ENCODE assay signal across 8 cellular contexts in the genomic region with DNA sequence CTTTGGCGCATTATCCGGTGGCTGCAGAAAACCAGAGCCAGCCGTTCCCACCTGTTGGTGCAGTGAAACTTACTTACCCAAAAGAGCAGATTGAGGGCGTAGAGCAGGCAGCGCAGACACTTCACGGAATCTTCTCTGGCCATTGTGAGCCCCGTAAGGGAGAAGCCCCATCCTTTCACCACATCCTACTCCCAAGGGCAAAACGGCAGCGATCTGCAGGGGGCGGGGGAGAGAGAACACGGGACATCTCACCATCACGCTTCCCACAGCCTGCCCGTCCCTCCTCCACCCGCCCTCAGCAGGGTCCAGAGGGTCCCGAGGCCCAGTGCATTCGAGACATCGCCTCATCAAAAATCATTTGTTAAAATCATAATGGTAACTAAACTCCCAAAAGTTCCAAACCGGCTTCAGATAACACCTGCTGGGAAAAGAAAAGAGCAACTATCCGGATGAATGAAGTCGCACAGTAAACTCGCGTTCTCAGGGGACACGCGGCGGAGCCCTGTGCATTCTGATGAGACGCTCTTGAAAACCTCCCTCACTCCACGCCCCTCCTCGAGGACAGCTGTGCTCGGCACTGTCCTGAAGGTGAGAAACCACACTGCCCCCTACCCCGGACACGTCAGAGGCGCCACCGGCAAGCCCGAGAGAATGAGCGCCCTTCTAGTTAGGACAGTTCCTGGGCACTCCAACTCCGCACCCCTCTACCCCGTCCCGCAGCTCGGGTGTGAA. TPM values are rescaled to one million over a fixed set of nuclear protein-coding genes. Genes with fewer than 3 reads are reported as not detected.
DNase-seq lines count a peak whose midpoint lies in the region; ATAC-seq and TF ChIP-seq lines count a peak whose summit lies in the region.

No MANE protein-coding gene starts in this region.

- no peak overlapping the region for H3K18ac ChIP-seq in trophoblast cell (ENCODE audit: low read length)

- H3K23ac ChIP-seq in trophoblast cell (ENCODE audit: low read length) = no peak overlapping the region

- peak overlapping the region; percentile 81 for H3K4me2 ChIP-seq in trophoblast cell (ENCODE audit: low read length)

- H4K8ac ChIP-seq in trophoblast cell (ENCODE audit: low read depth, low read length) = no peak overlapping the region

- intact Hi-C loops in heart right ventricle (cut with DNase I) = loop anchor here in 7 of 10 donors (2.0 to 10.0 kb wide), 8 partner anchors 49 to 248 kb away; partner anchors contain the start of gene ING3 (in 1 of the 7)

- no peak overlapping the region for H4K12ac ChIP-seq in trophoblast cell (ENCODE audit: low read depth, low read length)

- H4K91ac ChIP-seq in trophoblast cell (ENCODE audit: low read depth, low read length) = no peak overlapping the region

- no peak overlapping the region for H3K14ac ChIP-seq in trophoblast cell (ENCODE audit: low read length)

- CTCF ChIA-PET in BJ (lab: Yijun Ruan, JAX) = interaction anchor here (0.7 to 2.5 kb wide), 4 partner anchors 9 to 215 kb away, joined by 3 to 11 read pairs (median 3); no protein-coding TSS in a partner anchor

- H3K9ac ChIP-seq in trophoblast cell (ENCODE audit: low read length) = peak overlapping the region; percentile 5

- POLR2A ChIA-PET in BJ (lab: Charles Lee) = no interaction called here

- no peaks in the 10 kb centered on the region for H3K9me3 ChIP-seq in heart right ventricle
- H3K9me3 ChIP-seq in trophoblast cell (ENCODE audit: insufficient read depth, low read depth, low read length) = no peaks in the 10 kb centered on the region

- peaks cover 9% of the 10 kb centered on the region for H3K79me1 ChIP-seq in trophoblast cell (ENCODE audit: low read length)

- H3K27me3 ChIP-seq in BJ (ENCODE audit: control insufficient read depth, insufficient read depth, low read length) (peaks cover 5% of the 10 kb centered on the region), heart right ventricle (peaks cover 0 to 53% (median 0%) of the 10 kb centered on the region in 7 donors), trophoblast cell (ENCODE audit: insufficient read depth, low read length) (no peaks in the 10 kb centered on the region)

- H2BK120ac ChIP-seq in trophoblast cell (ENCODE audit: insufficient read depth, low read length, poor library complexity) = no peak overlapping the region

- peak; percentile 66 for ATAC-seq in GM18868 (IDR thresholded peaks at IDR 0.05; ENCODE audit: unreplicated experiment)
- ATAC-seq in HG03025 (IDR thresholded peaks at IDR 0.05; ENCODE audit: low FRiP score, unreplicated experiment) = peak; percentile 59
- peak; percentile 52 to 82 (median 62) for ATAC-seq in heart right ventricle

- no peak overlapping the region for H2BK12ac ChIP-seq in trophoblast cell (ENCODE audit: low read length)

- DNase-seq in BJ (ENCODE audit: low read depth) (no peak), NCI-H524 (lab: John Stamatoyannopoulos, UW) (peak; percentile 45 to 75), heart right ventricle (peak; percentile 33 to 36), trophoblast cell (peak; percentile 80), GDM1 (lab: John Stamatoyannopoulos, UW) (no peak)
- DNase-seq in activated naive CD4-positive, alpha-beta T cell treated with anti-CD3 and anti-CD28 coated beads, Interleukin-2, amount 50 U/mL, for 16 hours = peak; percentile 13

- no peaks in the 10 kb centered on the region for H3K36me3 ChIP-seq in BJ (ENCODE audit: control insufficient read depth, insufficient read depth, low read length)
- H3K36me3 ChIP-seq in heart right ventricle = peaks cover 0 to 4% (median 0%) of the 10 kb centered on the region in 9 donors
- H3K36me3 ChIP-seq in trophoblast cell (ENCODE audit: control insufficient read depth in 1 of 2, insufficient read depth in 2 of 2, low read length in 2 of 2) = no peaks in the 10 kb centered on the region

- TF ChIP-seq CTCF in BJ (IDR thresholded peaks at IDR 0.05; ENCODE audit: insufficient read depth, low read depth, low read length) = no peak
- TF ChIP-seq CTCF in heart right ventricle (IDR thresholded peaks at IDR 0.05) = no peak

- H2BK5ac ChIP-seq in trophoblast cell (ENCODE audit: low read depth, low read length, poor library complexity) = no peak overlapping the region

- H3K4ac ChIP-seq in trophoblast cell (ENCODE audit: low read depth, low read length) = no peak overlapping the region

- peak overlapping the region; percentile 37 for H2AFZ ChIP-seq in trophoblast cell (ENCODE audit: insufficient read depth, low read length, poor library complexity)

- peaks cover 6% of the 10 kb centered on the region for H3K79me2 ChIP-seq in trophoblast cell (ENCODE audit: control insufficient read depth, insufficient read depth, low read length, poor library complexity)

- no peak overlapping the region for H2AK5ac ChIP-seq in trophoblast cell (ENCODE audit: low read length)

- 2% methylated on average over 39 of the region's 39 CpGs for WGBS in heart right ventricle, 2 donors
- no CpG with 5 or more reads among the region's 39 CpGs for WGBS in trophoblast cell (ENCODE audit: extremely low coverage, insufficient coverage, insufficient read length)

- H3K4me3 ChIP-seq in BJ (ENCODE audit: low read depth, low read length) (peak overlapping the region; percentile 79), heart right ventricle (peak overlapping the region; percentile 48 to 87 (median 72)), trophoblast cell (ENCODE audit: low read depth, low read length) (peak overlapping the region; percentile 70)

- peaks cover 0 to 37% (median 15%) of the 10 kb centered on the region in 9 donors for H3K4me1 ChIP-seq in heart right ventricle
- H3K4me1 ChIP-seq in trophoblast cell (ENCODE audit: control insufficient read depth in 1 of 2, insufficient read depth in 2 of 2, low read length in 2 of 2) = no peaks in the 10 kb centered on the region

- H3K27ac ChIP-seq in heart right ventricle = peak overlapping the region; percentile 88 to 98 (median 92)
- H3K27ac ChIP-seq in trophoblast cell (ENCODE audit: low read depth, low read length) = no peak overlapping the region

RNA-seq across cellular contexts. Expression of gene TSPAN12, which starts 1.2 kb away (rescaled TPM):
- polyA plus RNA-seq in BJ (2011; rRNA removed) (0.25 TPM in 1 of 2 replicates, not detected in the other), heart right ventricle (10 to 100 TPM; 17.9 to 22.5 TPM)
- polyA minus RNA-seq in BJ (2011; rRNA and poly(A)+ RNA removed) = 0.05 TPM in 1 of 2 replicates, not detected in the other
- 10 to 100 TPM; 35.2 to 78.6 (median 64.5) TPM for total RNA-seq in heart right ventricle
- 12.7 and 13.2 TPM in 2 replicates for polyA plus RNA-seq in trophoblast cell (2013)

Comparison
In these comparisons a context has a peak if more than half of its experiments do, and no peak if none do; other contexts are left out.
1. DNase-seq: peak in NCI-H524 (2 of 2), activated naive CD4-positive, alpha-beta T cell treated with anti-CD3 and anti-CD28 coated beads, Interleukin-2, amount 50 U/mL, for 16 hours (single experiment), heart right ventricle (2 of 2) and trophoblast cell (2 of 2); none in BJ (single experiment) and GDM1 (single experiment).
2. RNA of gene TSPAN12, which starts 1.2 kb away (polyA plus RNA-seq): 17.9 to 22.5 TPM in heart right ventricle; 0.25 TPM in BJ; every median in the first group is over 10 times any median in the second.
3. Peak in every context shown above with its lines, with median percentiles within 50 percentile points of each other: H3K4me3 ChIP-seq and ATAC-seq.